In genomic region chr18:78827141-78827540, GRCh38 we compare ENCODE assay signal across 28 cellular contexts.
"Had no signal": no experiment of that assay in that cellular context is flagged by ENCODE, and none has a peak within 500 bp of the region (broad histone marks: within the 10 kb centered on the region; RNA-seq: fewer than 3 reads in every experiment).

No MANE protein-coding gene starts in this region.

- H3K27ac Mint-ChIP-seq: naive thymus-derived CD8-positive, alpha-beta T cell; natural killer cell treated with Interleukin-12 subunit alpha and Interleukin-12 subunit beta and Interleukin-15 and Interleukin-18, amount 100 ng/mL, for 72 hours; nephron progenitor cell; progenitor cell of endocrine pancreas; stimulated activated effector memory CD8-positive, alpha-beta T cell treated with anti-CD3 and anti-CD28 coated beads, Interleukin-12 subunit alpha, Interleukin-12 subunit beta, amount 100 ng/mL, for 72 hours; stimulated activated naive B cell treated with anti-CD40 and anti-IgM and Interleukin-4, amounts not matched to agents 10 μg/mL and 1 μg/mL and 100 μg/mL, for 72 hours; stimulated activated naive CD8-positive, alpha-beta T cell treated with anti-CD3 and anti-CD28 coated beads, Interleukin-15, Interleukin-2, amounts not matched to agents 100 ng/mL and 50 ng/mL, for 24 hours had no signal

- DNase-seq: naive thymus-derived CD8-positive, alpha-beta T cell; nephron progenitor cell; occipital lobe; ovary; psoas muscle; right cardiac atrium; right lobe of liver; sigmoid colon; small intestine; stimulated activated CD4-positive, alpha-beta T cell treated with anti-CD3 and anti-CD28 coated beads, Interleukin-15, amount 100 ng/mL, for 24 hours; stimulated activated CD4-positive, alpha-beta T cell treated with anti-CD3 and anti-CD28 coated beads, Interleukin-2, amount 100 ng/mL, for 24 hours; stimulated activated CD4-positive, alpha-beta T cell treated with anti-CD3 and anti-CD28 coated beads, Interleukin-2, amount 100 ng/mL, for 48 hours; stimulated activated CD4-positive, alpha-beta T cell treated with anti-CD3 and anti-CD28 coated beads, Interleukin-4, amount 100 ng/mL, for 24 hours; stimulated activated naive B cell treated with anti-CD40 and anti-IgM and Interleukin-4, amounts not matched to agents 10 μg/mL and 1 μg/mL and 100 μg/mL, for 72 hours; stimulated activated naive CD4-positive, alpha-beta T cell treated with Interleukin-2 at 50 U/mL for 16 hours; stomach; thyroid gland; trophoblast cell; upper lobe of right lung; uterus had no signal

- H3K4me3 ChIP-seq: ovary, psoas muscle, right lobe of liver, sigmoid colon, stomach, thoracic aorta, thyroid gland, tibial nerve, upper lobe of right lung, uterus had no signal

- H3K27me3 Mint-ChIP-seq: stimulated activated naive B cell treated with anti-CD40 and anti-IgM and Interleukin-4, amounts not matched to agents 10 μg/mL and 1 μg/mL and 100 μg/mL, for 72 hours had no signal

- H3K4me1 ChIP-seq: parathyroid adenoma, psoas muscle, right lobe of liver, sigmoid colon, stomach, thyroid gland, tibial nerve, upper lobe of right lung, uterus had no signal

- H3K27ac ChIP-seq: ovary, parathyroid adenoma, psoas muscle, right lobe of liver, sigmoid colon, stomach, thoracic aorta, thyroid gland, tibial nerve, upper lobe of right lung, uterus had no signal

- H3K4me3 Mint-ChIP-seq: naive thymus-derived CD8-positive, alpha-beta T cell; natural killer cell treated with Interleukin-12 subunit alpha and Interleukin-12 subunit beta and Interleukin-15 and Interleukin-18, amount 100 ng/mL, for 72 hours; nephron progenitor cell; neural crest cell; stimulated activated effector memory CD8-positive, alpha-beta T cell treated with anti-CD3 and anti-CD28 coated beads, Interleukin-12 subunit alpha, Interleukin-12 subunit beta, amount 100 ng/mL, for 72 hours; stimulated activated naive B cell treated with anti-CD40 and anti-IgM and Interleukin-4, amounts not matched to agents 10 μg/mL and 1 μg/mL and 100 μg/mL, for 72 hours; stimulated activated naive CD8-positive, alpha-beta T cell treated with anti-CD3 and anti-CD28 coated beads, Interleukin-15, Interleukin-2, amounts not matched to agents 100 ng/mL and 50 ng/mL, for 24 hours had no signal

- H3K9ac ChIP-seq: parathyroid adenoma had no signal

- ATAC-seq: naive thymus-derived CD8-positive, alpha-beta T cell; natural killer cell treated with Interleukin-12 subunit alpha and Interleukin-12 subunit beta and Interleukin-15 and Interleukin-18, amount 100 ng/mL, for 72 hours; psoas muscle; right cardiac atrium; right lobe of liver; stimulated activated effector memory CD8-positive, alpha-beta T cell treated with anti-CD3 and anti-CD28 coated beads, Interleukin-12 subunit alpha, Interleukin-12 subunit beta, amount 100 ng/mL, for 72 hours; stimulated activated naive B cell treated with anti-CD40 and anti-IgM and Interleukin-4, amounts not matched to agents 10 μg/mL and 1 μg/mL and 100 μg/mL, for 72 hours; upper lobe of right lung had no signal

- H3K36me3 ChIP-seq: ovary, right lobe of liver, sigmoid colon, stomach, thoracic aorta, thyroid gland, tibial nerve, upper lobe of right lung, uterus had no signal

- H3K27me3 ChIP-seq: ovary, right lobe of liver, thyroid gland, uterus had no signal

- H3K9me3 Mint-ChIP-seq: naive thymus-derived CD8-positive, alpha-beta T cell; natural killer cell treated with Interleukin-12 subunit alpha and Interleukin-12 subunit beta and Interleukin-15 and Interleukin-18, amount 100 ng/mL, for 72 hours; stimulated activated effector memory CD8-positive, alpha-beta T cell treated with anti-CD3 and anti-CD28 coated beads, Interleukin-12 subunit alpha, Interleukin-12 subunit beta, amount 100 ng/mL, for 72 hours; stimulated activated naive B cell treated with anti-CD40 and anti-IgM and Interleukin-4, amounts not matched to agents 10 μg/mL and 1 μg/mL and 100 μg/mL, for 72 hours; stimulated activated naive CD8-positive, alpha-beta T cell treated with anti-CD3 and anti-CD28 coated beads, Interleukin-15, Interleukin-2, amounts not matched to agents 100 ng/mL and 50 ng/mL, for 24 hours had no signal

- H2AFZ ChIP-seq: parathyroid adenoma had no signal

- H3K9me3 ChIP-seq: ovary, psoas muscle, right lobe of liver, sigmoid colon, stomach, thoracic aorta, thyroid gland, tibial nerve, upper lobe of right lung, uterus had no signal

- H3K36me3 Mint-ChIP-seq: naive thymus-derived CD8-positive, alpha-beta T cell; natural killer cell treated with Interleukin-12 subunit alpha and Interleukin-12 subunit beta and Interleukin-15 and Interleukin-18, amount 100 ng/mL, for 72 hours; stimulated activated effector memory CD8-positive, alpha-beta T cell treated with anti-CD3 and anti-CD28 coated beads, Interleukin-12 subunit alpha, Interleukin-12 subunit beta, amount 100 ng/mL, for 72 hours; stimulated activated naive B cell treated with anti-CD40 and anti-IgM and Interleukin-4, amounts not matched to agents 10 μg/mL and 1 μg/mL and 100 μg/mL, for 72 hours had no signal

- H3K4me1 Mint-ChIP-seq: naive thymus-derived CD8-positive, alpha-beta T cell; stimulated activated naive B cell treated with anti-CD40 and anti-IgM and Interleukin-4, amounts not matched to agents 10 μg/mL and 1 μg/mL and 100 μg/mL, for 72 hours had no signal
